2 cellular contexts compared by ENCODE assay signal in the genomic region with DNA sequence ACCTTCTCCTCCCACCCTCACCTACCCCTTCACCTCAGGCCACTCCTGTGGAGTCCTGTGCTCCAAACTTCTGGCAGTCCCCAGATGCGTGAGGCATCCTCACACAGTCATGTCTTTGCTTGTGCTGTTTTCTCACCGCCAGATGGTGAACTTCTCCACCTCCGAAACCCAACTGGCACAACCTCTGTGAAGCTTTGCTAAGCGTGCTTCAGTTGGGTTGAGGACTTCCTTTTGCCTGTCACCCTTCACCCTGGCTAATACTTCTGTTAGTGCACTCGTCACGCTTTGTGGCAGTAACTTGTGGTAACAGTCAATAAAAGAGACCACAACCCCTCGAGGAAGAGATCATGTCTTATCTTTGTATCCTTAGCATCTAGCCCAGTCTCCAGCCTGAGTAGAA.
TF ChIP-seq lines count a peak whose summit lies in the region.

No MANE protein-coding gene starts in this region.

TF ChIP-seq in H1, 55 proteins besides CTCF, POLR2A, EP300 and RAD21:
- no peak for TF ChIP-seq KDM1A (IDR thresholded peaks at IDR 0.05; ENCODE audit: borderline replicate concordance, low read length)
- no peak for TF ChIP-seq BRCA1 (IDR thresholded peaks at IDR 0.05; ENCODE audit: low read depth, low read length)
- TF ChIP-seq RBBP5 (IDR thresholded peaks at IDR 0.05; ENCODE audit: borderline replicate concordance, low read depth, low read length): no peak
- no peak for TF ChIP-seq HDAC6 (IDR thresholded peaks at IDR 0.05; ENCODE audit: low read depth, low read length)
- TF ChIP-seq TEAD4 (IDR thresholded peaks at IDR 0.05; ENCODE audit: low read depth, low read length): no peak
- TF ChIP-seq JUN (IDR thresholded peaks at IDR 0.05; ENCODE audit: low read depth, low read length): no peak

TF ChIP-seq in SK-N-SH, 30 proteins besides CTCF, POLR2A, EP300 and RAD21 (continued from another document):
- TF ChIP-seq RCOR1 (IDR thresholded peaks at IDR 0.05; ENCODE audit: low read length): no peak
- TF ChIP-seq YY1 (IDR thresholded peaks at IDR 0.05; ENCODE audit: low read depth): no peak
- TF ChIP-seq, protein P1, sequence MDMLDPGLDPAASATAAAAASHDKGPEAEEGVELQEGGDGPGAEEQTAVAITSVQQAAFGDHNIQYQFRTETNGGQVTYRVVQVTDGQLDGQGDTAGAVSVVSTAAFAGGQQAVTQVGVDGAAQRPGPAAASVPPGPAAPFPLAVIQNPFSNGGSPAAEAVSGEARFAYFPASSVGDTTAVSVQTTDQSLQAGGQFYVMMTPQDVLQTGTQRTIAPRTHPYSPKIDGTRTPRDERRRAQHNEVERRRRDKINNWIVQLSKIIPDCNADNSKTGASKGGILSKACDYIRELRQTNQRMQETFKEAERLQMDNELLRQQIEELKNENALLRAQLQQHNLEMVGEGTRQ (IDR thresholded peaks at IDR 0.05; ENCODE audit: borderline replicate concordance, low read depth, low read length): no peak
- TF ChIP-seq, protein P2, sequence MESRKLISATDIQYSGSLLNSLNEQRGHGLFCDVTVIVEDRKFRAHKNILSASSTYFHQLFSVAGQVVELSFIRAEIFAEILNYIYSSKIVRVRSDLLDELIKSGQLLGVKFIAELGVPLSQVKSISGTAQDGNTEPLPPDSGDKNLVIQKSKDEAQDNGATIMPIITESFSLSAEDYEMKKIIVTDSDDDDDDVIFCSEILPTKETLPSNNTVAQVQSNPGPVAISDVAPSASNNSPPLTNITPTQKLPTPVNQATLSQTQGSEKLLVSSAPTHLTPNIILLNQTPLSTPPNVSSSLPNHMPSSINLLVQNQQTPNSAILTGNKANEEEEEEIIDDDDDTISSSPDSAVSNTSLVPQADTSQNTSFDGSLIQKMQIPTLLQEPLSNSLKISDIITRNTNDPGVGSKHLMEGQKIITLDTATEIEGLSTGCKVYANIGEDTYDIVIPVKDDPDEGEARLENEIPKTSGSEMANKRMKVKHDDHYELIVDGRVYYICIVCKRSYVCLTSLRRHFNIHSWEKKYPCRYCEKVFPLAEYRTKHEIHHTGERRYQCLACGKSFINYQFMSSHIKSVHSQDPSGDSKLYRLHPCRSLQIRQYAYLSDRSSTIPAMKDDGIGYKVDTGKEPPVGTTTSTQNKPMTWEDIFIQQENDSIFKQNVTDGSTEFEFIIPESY (IDR thresholded peaks at IDR 0.05; ENCODE audit: borderline replicate concordance, low read depth): no peak
- TF ChIP-seq, protein P3, sequence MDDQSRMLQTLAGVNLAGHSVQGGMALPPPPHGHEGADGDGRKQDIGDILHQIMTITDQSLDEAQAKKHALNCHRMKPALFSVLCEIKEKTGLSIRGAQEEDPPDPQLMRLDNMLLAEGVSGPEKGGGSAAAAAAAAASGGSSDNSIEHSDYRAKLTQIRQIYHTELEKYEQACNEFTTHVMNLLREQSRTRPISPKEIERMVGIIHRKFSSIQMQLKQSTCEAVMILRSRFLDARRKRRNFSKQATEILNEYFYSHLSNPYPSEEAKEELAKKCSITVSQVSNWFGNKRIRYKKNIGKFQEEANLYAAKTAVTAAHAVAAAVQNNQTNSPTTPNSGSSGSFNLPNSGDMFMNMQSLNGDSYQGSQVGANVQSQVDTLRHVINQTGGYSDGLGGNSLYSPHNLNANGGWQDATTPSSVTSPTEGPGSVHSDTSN (IDR thresholded peaks at IDR 0.05): no peak
- no peak for TF ChIP-seq NRF1 (IDR thresholded peaks at IDR 0.05; ENCODE audit: low read depth, low read length)
- no peak for TF ChIP-seq MEF2A (IDR thresholded peaks at IDR 0.05; ENCODE audit: borderline replicate concordance, low read depth)
- no peak for TF ChIP-seq TAF1 (IDR thresholded peaks at IDR 0.05; ENCODE audit: borderline replicate concordance, low read depth, low read length)
- no peak for TF ChIP-seq TCF12 (IDR thresholded peaks at IDR 0.05)
- TF ChIP-seq JUND (IDR thresholded peaks at IDR 0.05): no peak
- no peak for TF ChIP-seq FOXJ3 (CRISPR knock-in tag; IDR thresholded peaks at IDR 0.05)
- TF ChIP-seq MXI1 (IDR thresholded peaks at IDR 0.05; ENCODE audit: low read depth, low read length): no peak
- TF ChIP-seq, protein P4, sequence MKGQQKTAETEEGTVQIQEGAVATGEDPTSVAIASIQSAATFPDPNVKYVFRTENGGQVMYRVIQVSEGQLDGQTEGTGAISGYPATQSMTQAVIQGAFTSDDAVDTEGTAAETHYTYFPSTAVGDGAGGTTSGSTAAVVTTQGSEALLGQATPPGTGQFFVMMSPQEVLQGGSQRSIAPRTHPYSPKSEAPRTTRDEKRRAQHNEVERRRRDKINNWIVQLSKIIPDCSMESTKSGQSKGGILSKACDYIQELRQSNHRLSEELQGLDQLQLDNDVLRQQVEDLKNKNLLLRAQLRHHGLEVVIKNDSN (IDR thresholded peaks at IDR 0.05; ENCODE audit: borderline replicate concordance, low read depth): no peak
- TF ChIP-seq, protein P5, sequence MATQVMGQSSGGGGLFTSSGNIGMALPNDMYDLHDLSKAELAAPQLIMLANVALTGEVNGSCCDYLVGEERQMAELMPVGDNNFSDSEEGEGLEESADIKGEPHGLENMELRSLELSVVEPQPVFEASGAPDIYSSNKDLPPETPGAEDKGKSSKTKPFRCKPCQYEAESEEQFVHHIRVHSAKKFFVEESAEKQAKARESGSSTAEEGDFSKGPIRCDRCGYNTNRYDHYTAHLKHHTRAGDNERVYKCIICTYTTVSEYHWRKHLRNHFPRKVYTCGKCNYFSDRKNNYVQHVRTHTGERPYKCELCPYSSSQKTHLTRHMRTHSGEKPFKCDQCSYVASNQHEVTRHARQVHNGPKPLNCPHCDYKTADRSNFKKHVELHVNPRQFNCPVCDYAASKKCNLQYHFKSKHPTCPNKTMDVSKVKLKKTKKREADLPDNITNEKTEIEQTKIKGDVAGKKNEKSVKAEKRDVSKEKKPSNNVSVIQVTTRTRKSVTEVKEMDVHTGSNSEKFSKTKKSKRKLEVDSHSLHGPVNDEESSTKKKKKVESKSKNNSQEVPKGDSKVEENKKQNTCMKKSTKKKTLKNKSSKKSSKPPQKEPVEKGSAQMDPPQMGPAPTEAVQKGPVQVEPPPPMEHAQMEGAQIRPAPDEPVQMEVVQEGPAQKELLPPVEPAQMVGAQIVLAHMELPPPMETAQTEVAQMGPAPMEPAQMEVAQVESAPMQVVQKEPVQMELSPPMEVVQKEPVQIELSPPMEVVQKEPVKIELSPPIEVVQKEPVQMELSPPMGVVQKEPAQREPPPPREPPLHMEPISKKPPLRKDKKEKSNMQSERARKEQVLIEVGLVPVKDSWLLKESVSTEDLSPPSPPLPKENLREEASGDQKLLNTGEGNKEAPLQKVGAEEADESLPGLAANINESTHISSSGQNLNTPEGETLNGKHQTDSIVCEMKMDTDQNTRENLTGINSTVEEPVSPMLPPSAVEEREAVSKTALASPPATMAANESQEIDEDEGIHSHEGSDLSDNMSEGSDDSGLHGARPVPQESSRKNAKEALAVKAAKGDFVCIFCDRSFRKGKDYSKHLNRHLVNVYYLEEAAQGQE (IDR thresholded peaks at IDR 0.05; ENCODE audit: low read depth, low read length): no peak
- TF ChIP-seq NFIC (IDR thresholded peaks at IDR 0.05; ENCODE audit: borderline replicate concordance): no peak
- TF ChIP-seq POLR2AphosphoS5 (IDR thresholded peaks at IDR 0.05; ENCODE audit: low read depth, low read length): no peak
- TF ChIP-seq, protein P6, sequence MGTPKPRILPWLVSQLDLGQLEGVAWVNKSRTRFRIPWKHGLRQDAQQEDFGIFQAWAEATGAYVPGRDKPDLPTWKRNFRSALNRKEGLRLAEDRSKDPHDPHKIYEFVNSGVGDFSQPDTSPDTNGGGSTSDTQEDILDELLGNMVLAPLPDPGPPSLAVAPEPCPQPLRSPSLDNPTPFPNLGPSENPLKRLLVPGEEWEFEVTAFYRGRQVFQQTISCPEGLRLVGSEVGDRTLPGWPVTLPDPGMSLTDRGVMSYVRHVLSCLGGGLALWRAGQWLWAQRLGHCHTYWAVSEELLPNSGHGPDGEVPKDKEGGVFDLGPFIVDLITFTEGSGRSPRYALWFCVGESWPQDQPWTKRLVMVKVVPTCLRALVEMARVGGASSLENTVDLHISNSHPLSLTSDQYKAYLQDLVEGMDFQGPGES (IDR thresholded peaks at IDR 0.05; ENCODE audit: low read depth, low read length): no peak
- TF ChIP-seq, protein P7, sequence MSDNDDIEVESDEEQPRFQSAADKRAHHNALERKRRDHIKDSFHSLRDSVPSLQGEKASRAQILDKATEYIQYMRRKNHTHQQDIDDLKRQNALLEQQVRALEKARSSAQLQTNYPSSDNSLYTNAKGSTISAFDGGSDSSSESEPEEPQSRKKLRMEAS (IDR thresholded peaks at IDR 0.05; ENCODE audit: low read depth): no peak
- TF ChIP-seq GABPA (IDR thresholded peaks at IDR 0.05; ENCODE audit: low read depth): no peak
